Comparison of ENCODE assay signal across 16 cellular contexts in the genomic region with DNA sequence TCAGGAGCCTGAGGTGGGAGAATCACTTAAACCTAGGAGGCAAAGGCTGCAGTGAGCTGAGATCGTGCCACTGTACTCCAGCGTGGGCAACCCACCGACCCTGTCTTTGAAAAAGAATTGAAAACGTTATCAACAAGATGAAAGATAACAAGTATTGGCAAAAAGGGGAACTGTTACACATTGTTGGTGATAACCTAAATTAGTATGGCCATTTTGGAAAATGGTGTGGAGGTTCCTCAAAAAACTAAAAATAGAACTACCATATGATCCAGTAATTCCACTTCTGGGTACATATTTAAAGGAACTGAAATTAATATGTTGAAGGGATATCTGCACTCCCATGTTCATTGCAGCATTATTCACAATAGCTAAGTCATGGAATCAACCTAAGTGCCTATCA.
"Had no signal": no experiment of that assay in that cellular context is flagged by ENCODE, and none has a peak within 500 bp of the region (broad histone marks: within the 10 kb centered on the region; RNA-seq: fewer than 3 reads in every experiment).

No MANE protein-coding gene starts in this region.

- ATAC-seq: activated CD4-positive, alpha-beta T cell treated with anti-CD3 and anti-CD28 coated beads for 36 hours; body of pancreas; stimulated activated naive B cell treated with anti-CD40 and anti-IgM and Interleukin-4, amounts not matched to agents 10 μg/mL and 1 μg/mL and 100 μg/mL, for 72 hours had no signal

- H3K4me3 Mint-ChIP-seq: activated CD4-positive, alpha-beta T cell treated with anti-CD3 and anti-CD28 coated beads for 36 hours; endodermal cell; nephron; stimulated activated naive B cell treated with anti-CD40 and anti-IgM and Interleukin-4, amounts not matched to agents 10 μg/mL and 1 μg/mL and 100 μg/mL, for 72 hours had no signal

- H3K27ac Mint-ChIP-seq: activated CD4-positive, alpha-beta T cell treated with anti-CD3 and anti-CD28 coated beads for 36 hours; endodermal cell; nephron; stimulated activated naive B cell treated with anti-CD40 and anti-IgM and Interleukin-4, amounts not matched to agents 10 μg/mL and 1 μg/mL and 100 μg/mL, for 72 hours had no signal

- H3K27me3 Mint-ChIP-seq: activated CD4-positive, alpha-beta T cell treated with anti-CD3 and anti-CD28 coated beads for 36 hours; stimulated activated naive B cell treated with anti-CD40 and anti-IgM and Interleukin-4, amounts not matched to agents 10 μg/mL and 1 μg/mL and 100 μg/mL, for 72 hours had no signal

- H3K4me3 ChIP-seq: body of pancreas, sigmoid colon, thyroid gland had no signal

- H3K4me1 Mint-ChIP-seq: activated CD4-positive, alpha-beta T cell treated with anti-CD3 and anti-CD28 coated beads for 36 hours; endodermal cell; nephron; stimulated activated naive B cell treated with anti-CD40 and anti-IgM and Interleukin-4, amounts not matched to agents 10 μg/mL and 1 μg/mL and 100 μg/mL, for 72 hours had no signal

- H3K27ac ChIP-seq: body of pancreas, epithelial cell of prostate, sigmoid colon, thyroid gland had no signal

- DNase-seq: activated CD4-positive, alpha-beta T cell treated with anti-CD3 and anti-CD28 coated beads for 36 hours; activated CD4-positive, alpha-beta T cell treated with anti-CD3 and anti-CD28 coated beads, Interleukin-2, amount 50 U/mL, for 48 hours; activated gamma-delta T cell; body of pancreas; caudate nucleus; endodermal cell; foreskin fibroblast; midbrain; nucleus accumbens; posterior cingulate gyrus; sigmoid colon; stimulated activated CD4-positive, alpha-beta T cell treated with anti-CD3 and anti-CD28 coated beads, Interleukin-4, amount 100 ng/mL, for 24 hours; stimulated activated naive B cell treated with anti-CD40 and anti-IgM and Interleukin-4, amounts not matched to agents 10 μg/mL and 1 μg/mL and 100 μg/mL, for 72 hours; thyroid gland had no signal

- H3K4me1 ChIP-seq: body of pancreas, sigmoid colon, thyroid gland had no signal

- H3K9me3 Mint-ChIP-seq: endodermal cell; nephron; stimulated activated naive B cell treated with anti-CD40 and anti-IgM and Interleukin-4, amounts not matched to agents 10 μg/mL and 1 μg/mL and 100 μg/mL, for 72 hours had no signal

- H3K27me3 ChIP-seq: body of pancreas, sigmoid colon, thyroid gland had no signal
